In genomic region chr3:30632065-30632464, GRCh38 we compare ENCODE assay signal across 11 cellular contexts. TPM values are rescaled to one million over a fixed set of nuclear protein-coding genes. Genes with fewer than 3 reads are reported as not detected.
DNase-seq lines count a peak whose midpoint lies in the region; ATAC-seq and TF ChIP-seq lines count a peak whose summit lies in the region.
"Had no signal": no experiment of that assay in that cellular context is flagged by ENCODE, and none has a peak within 500 bp of the region (broad histone marks: within the 10 kb centered on the region; RNA-seq: fewer than 3 reads in every experiment).

No MANE protein-coding gene starts in this region.

- H3K4me1 ChIP-seq in Caco-2, result peaks cover 48% of the 10 kb centered on the region

- H3K27me3 ChIP-seq in Caco-2 (replicated peaks; ENCODE audit: control insufficient read depth, insufficient read depth, low read length), result no peaks in the 10 kb centered on the region

- no peak overlapping the region for H3K4me3 Mint-ChIP-seq in Caco-2 (ENCODE audit: unreplicated experiment)

- H3K27me3 Mint-ChIP-seq in Caco-2 (ENCODE audit: insufficient read depth, unreplicated experiment), result no peaks in the 10 kb centered on the region

- BruUV-seq in Caco-2 (replicated peaks; lab: Mats Ljungman, UMichigan), result no TSS peak

- no peak for TF ChIP-seq CTCF in Caco-2 (IDR thresholded peaks at IDR 0.05; ENCODE audit: insufficient read depth in 1 of 2, low read depth in 1 of 2, low read length in 1 of 2, severe bottlenecking in 1 of 2, unreplicated experiment in 1 of 2)

- intact Hi-C loops in Caco-2 (cut with micrococcal nuclease; ENCODE audit: unreplicated experiment) (no loop called here), sciatic nerve (cut with DNase I) (no loop called here)

- H3K4me3 ChIP-seq in Caco-2 (ENCODE audit: low read depth, low read length), result no peak overlapping the region
- H3K4me3 ChIP-seq: mucosa of descending colon had no signal

- H3K36me3 ChIP-seq in Caco-2 (ENCODE audit: control insufficient read depth, insufficient read depth, low read length), result no peaks in the 10 kb centered on the region; the same call in 1 of the 2 replicates

- peak overlapping the region; percentile 53 for H3K27ac Mint-ChIP-seq in Caco-2 (ENCODE audit: unreplicated experiment)

- ATAC-seq in esophagus mucosa (peak; percentile 33), sciatic nerve (peak; percentile 73), HG02678 (IDR thresholded peaks at IDR 0.05; ENCODE audit: unreplicated experiment) (no peak), GM21619 (IDR thresholded peaks at IDR 0.05; ENCODE audit: unreplicated experiment) (no peak), GM21367 (IDR thresholded peaks at IDR 0.05; ENCODE audit: unreplicated experiment) (no peak)

- DNase-seq in Caco-2, result no peak
- peak; percentile 35 for DNase-seq in MV-4-11 (lab: John Stamatoyannopoulos, UW)
- no peak for DNase-seq in sciatic nerve (ENCODE audit: low spot score)
- no peak for DNase-seq in NOMO-1 treated with dmso at 0.1 percent for 144 hours (lab: John Stamatoyannopoulos, UW; ENCODE audit: unreplicated experiment)
- DNase-seq: amygdala, mucosa of descending colon, NCI-H1930 had no signal

- no peaks in the 10 kb centered on the region for H3K9me3 ChIP-seq in Caco-2
- H3K9me3 ChIP-seq: mucosa of descending colon had no signal

- H3K4me1 Mint-ChIP-seq in Caco-2 (ENCODE audit: low read depth, unreplicated experiment), result peaks cover 49% of the 10 kb centered on the region

- POLR2A ChIA-PET in Caco-2 (lab: Charles Lee), result no interaction called here

- H3K9me3 Mint-ChIP-seq in Caco-2 (ENCODE audit: unreplicated experiment), result no peaks in the 10 kb centered on the region

- CTCF ChIA-PET in Caco-2 (lab: Charles Lee), result no interaction called here

- peaks cover 86% of the 10 kb centered on the region for H3K36me3 Mint-ChIP-seq in Caco-2 (ENCODE audit: insufficient read depth, unreplicated experiment)

RNA-seq across cellular contexts. Expression of gene TGFBR2, which starts 25.7 kb away (rescaled TPM):
- total RNA-seq in Caco-2 (2022), result 40.5 and 41.9 TPM in 2 replicates
- total RNA-seq in esophagus mucosa, result 14.6 TPM
- total RNA-seq in sciatic nerve, result 221 TPM

Comparison
In these comparisons a context has a peak if more than half of its experiments do, and no peak if none do; other contexts are left out.
1. ATAC-seq: peak in esophagus mucosa (single experiment) and sciatic nerve (single experiment); none in HG02678 (single experiment), GM21619 (single experiment) and GM21367 (single experiment).